In genomic region chr12:42588981-42589464, GRCh38 we compare ENCODE assay signal across 8 cellular contexts. TPM values are rescaled to one million over a fixed set of nuclear protein-coding genes. Genes with fewer than 3 reads are reported as not detected.
DNase-seq lines count a peak whose midpoint lies in the region; ATAC-seq and TF ChIP-seq lines count a peak whose summit lies in the region.

No MANE protein-coding gene starts in this region.

- no peaks in the 10 kb centered on the region for H3K36me3 Mint-ChIP-seq in CD4-positive, alpha-beta memory T cell

- no peaks in the 10 kb centered on the region for H4K20me1 ChIP-seq in SU-DHL-6 (ENCODE audit: low read depth, low read length)

- peaks cover 18% of the 10 kb centered on the region for H3K4me1 ChIP-seq in CD4-positive, alpha-beta memory T cell (ENCODE audit: insufficient read depth, low read length)

- H3K27me3 ChIP-seq in CD4-positive, alpha-beta memory T cell (ENCODE audit: insufficient read depth, low read length): peaks cover 10% of the 10 kb centered on the region
- no peaks in the 10 kb centered on the region; the same call in 1 of the 2 replicates for H3K27me3 ChIP-seq in SU-DHL-6 (ENCODE audit: low read length)

- CTCF ChIA-PET in CD4-positive, alpha-beta memory T cell (lab: Charles Lee; ENCODE audit: partially characterized antibody): no interaction called here

- intact Hi-C loops in CD4-positive, alpha-beta memory T cell (cut with micrococcal nuclease): no loop called here

- no peaks in the 10 kb centered on the region for H3F3A ChIP-seq in SU-DHL-6 (ENCODE audit: insufficient read depth)

- peak; percentile 32 for ATAC-seq in GM19351 (IDR thresholded peaks at IDR 0.05; ENCODE audit: unreplicated experiment)
- peak; percentile 48 for ATAC-seq in HG03354 (IDR thresholded peaks at IDR 0.05; ENCODE audit: poor library complexity, severe bottlenecking, unreplicated experiment)
- no peak for ATAC-seq in activated CD4-positive, CD25-positive, alpha-beta regulatory T cell treated with anti-CD3 and anti-CD28 coated beads, Interleukin-2, amount 50 U/mL, for 24 hours

- no peak overlapping the region for H3K4me3 ChIP-seq in CD4-positive, alpha-beta memory T cell (ENCODE audit: low read length in 2 of 2)
- H3K4me3 ChIP-seq in SU-DHL-6 (ENCODE audit: insufficient read depth, low read length, poor library complexity, severe bottlenecking) (peak overlapping the region; percentile 37), epithelial cell of proximal tubule (ENCODE audit: low read depth, low read length) (peak overlapping the region; percentile 99)

- H3K9me3 ChIP-seq in CD4-positive, alpha-beta memory T cell (ENCODE audit: control insufficient read depth in 1 of 2, low read length in 2 of 2): no peaks in the 10 kb centered on the region
- no peaks in the 10 kb centered on the region for H3K9me3 ChIP-seq in SU-DHL-6 (ENCODE audit: insufficient read depth, low read length)

- peak overlapping the region; percentile 33; the same call in 1 of the 2 replicates for H3K9ac ChIP-seq in SU-DHL-6 (ENCODE audit: low read length)

- H3K27ac ChIP-seq in CD4-positive, alpha-beta memory T cell (ENCODE audit: low read depth, low read length): no peak overlapping the region
- no peak overlapping the region for H3K27ac ChIP-seq in SU-DHL-6 (ENCODE audit: low read depth, low read length)

- TF ChIP-seq CTCF in SU-DHL-6 (IDR thresholded peaks at IDR 0.05; ENCODE audit: insufficient read depth, low read length, poor library complexity, severe bottlenecking) (no peak), epithelial cell of proximal tubule (conservative IDR thresholded peaks at IDR 0.05; ENCODE audit: low read depth, low read length) (peak; percentile 67)

- peaks cover 0 to 4% (median 0%) of the 10 kb centered on the region in 8 donors for H3K9me3 Mint-ChIP-seq in CD4-positive, alpha-beta memory T cell

- H3K4me1 Mint-ChIP-seq in CD4-positive, alpha-beta memory T cell: peaks cover 3 to 18% (median 16%) of the 10 kb centered on the region in 4 donors

- H3K27me3 Mint-ChIP-seq in CD4-positive, alpha-beta memory T cell: peaks cover 38 to 41% of the 10 kb centered on the region in 2 donors

- H3K79me2 ChIP-seq in SU-DHL-6 (ENCODE audit: insufficient read depth, low read length): no peaks in the 10 kb centered on the region

- no peaks in the 10 kb centered on the region for H3K9me2 ChIP-seq in SU-DHL-6 (replicated peaks; ENCODE audit: insufficient read depth, low read length)

- H2AFZ ChIP-seq in SU-DHL-6 (ENCODE audit: low read depth, low read length, severe bottlenecking): peak overlapping the region; percentile 84

- no peaks in the 10 kb centered on the region for H3K36me3 ChIP-seq in CD4-positive, alpha-beta memory T cell (ENCODE audit: insufficient read depth, low read length)
- H3K36me3 ChIP-seq in SU-DHL-6 (ENCODE audit: low read length): no peaks in the 10 kb centered on the region

- DNase-seq in CD4-positive, alpha-beta memory T cell: no peak
- no peak for DNase-seq in epithelial cell of proximal tubule (ENCODE audit: low read depth)
- peak; percentile 70 for DNase-seq in myocyte (ENCODE audit: low read depth)
- DNase-seq in effector CD8-positive, alpha-beta T cell (lab: John Stamatoyannopoulos, UW): no peak

- peak overlapping the region; percentile 53 to 71 (median 68) for H3K4me3 Mint-ChIP-seq in CD4-positive, alpha-beta memory T cell

- POLR2A ChIA-PET in CD4-positive, alpha-beta memory T cell (lab: Charles Lee; ENCODE audit: partially characterized antibody): no interaction called here

- peak overlapping the region; percentile 52 for H3K4me2 ChIP-seq in SU-DHL-6 (ENCODE audit: low read depth, low read length, poor library complexity, severe bottlenecking)

- H3K27ac Mint-ChIP-seq in CD4-positive, alpha-beta memory T cell: no peak overlapping the region

RNA-seq across cellular contexts. Expression of gene PRICKLE1, which starts 0.5 kb away (rescaled TPM):
- total RNA-seq in CD4-positive, alpha-beta memory T cell: not detected
- not detected for polyA plus RNA-seq in CD4-positive, alpha-beta memory T cell
- total RNA-seq in epithelial cell of proximal tubule: 11.6 and 22.2 TPM in 2 replicates
- total RNA-seq in myocyte: 12.3 and 15.6 TPM in 2 replicates
- 31.9 TPM for polyA plus RNA-seq in myocyte (2012)

Comparison
In these comparisons a context has a peak if more than half of its experiments do, and no peak if none do; other contexts are left out.
1. H3K4me3 ChIP-seq: peak in SU-DHL-6 (single experiment) and epithelial cell of proximal tubule (single experiment); none in CD4-positive, alpha-beta memory T cell (0 of 2).
2. ATAC-seq: peak in GM19351 (single experiment) and HG03354 (single experiment); none in activated CD4-positive, CD25-positive, alpha-beta regulatory T cell treated with anti-CD3 and anti-CD28 coated beads, Interleukin-2, amount 50 U/mL, for 24 hours (0 of 2).
3. RNA of gene PRICKLE1, which starts 0.5 kb away (total RNA-seq): 12.3 to 15.6 TPM in myocyte and 11.6 to 22.2 TPM in epithelial cell of proximal tubule; not detected in CD4-positive, alpha-beta memory T cell; every median in the first group is over 10 times any median in the second.